In the genomic region with DNA sequence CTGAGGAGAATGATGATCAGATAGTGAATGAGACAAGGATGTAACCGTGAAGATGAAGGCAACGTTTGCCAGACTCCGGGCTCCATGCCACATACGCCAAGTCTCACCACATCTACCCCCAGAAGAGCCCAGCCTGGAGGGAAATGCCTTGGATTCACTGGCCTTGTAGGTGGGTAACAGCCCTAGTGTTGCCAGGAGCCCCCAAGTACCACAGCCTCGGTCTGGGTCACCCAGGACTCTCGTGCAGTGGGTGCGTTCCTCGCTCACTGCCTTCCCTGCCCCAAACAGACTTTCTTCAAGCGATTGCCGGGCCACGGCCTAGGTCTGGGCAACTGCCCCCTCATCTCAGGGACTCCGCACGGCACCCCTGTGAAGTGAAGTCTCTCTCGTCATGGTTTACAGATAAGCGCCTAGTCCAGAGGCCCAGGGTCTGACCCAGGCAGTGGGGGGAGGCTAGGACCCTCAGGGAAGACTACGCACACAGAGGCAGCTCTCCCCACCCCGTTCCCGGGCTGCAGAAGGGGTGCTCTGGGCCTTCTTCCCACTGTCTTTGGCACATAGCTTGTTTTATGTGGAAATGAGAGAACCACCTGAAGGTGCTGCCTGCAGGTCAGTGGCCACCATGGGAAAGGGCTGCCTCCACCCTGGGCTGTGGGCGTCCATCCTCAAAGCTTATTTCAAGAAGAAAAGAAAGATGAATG, we compare ENCODE assay signal across 14 cellular contexts.
"Had no signal": no experiment of that assay in that cellular context is flagged by ENCODE, and none has a peak within 500 bp of the region (broad histone marks: within the 10 kb centered on the region; RNA-seq: fewer than 3 reads in every experiment).

No MANE protein-coding gene starts in this region.

- H3K4me3 Mint-ChIP-seq: activated CD8-positive, alpha-beta memory T cell treated with anti-CD3 and anti-CD28 coated beads, Interleukin-2, amount 10 ng/mL, durations not matched to agents 7 days and 5 days; activated naive CD4-positive, alpha-beta T cell treated with anti-CD3 and anti-CD28 coated beads, Interleukin-2, amount 50 U/mL, for 24 hours; central memory CD8-positive, alpha-beta T cell; T-helper 17 cell had no signal

- H3K9me3 Mint-ChIP-seq: activated naive CD4-positive, alpha-beta T cell treated with anti-CD3 and anti-CD28 coated beads, Interleukin-2, amount 50 U/mL, for 24 hours; central memory CD8-positive, alpha-beta T cell; naive B cell had no signal

- DNase-seq: activated CD8-positive, alpha-beta memory T cell treated with anti-CD3 and anti-CD28 coated beads, Interleukin-2, amount 10 ng/mL, durations not matched to agents 7 days and 5 days; hypothalamus; midbrain; naive B cell; psoas muscle; stimulated activated CD4-positive, alpha-beta T cell treated with anti-CD3 and anti-CD28 coated beads, Interleukin-2, amount 100 ng/mL, for 48 hours; stimulated activated naive CD8-positive, alpha-beta T cell treated with anti-CD3 and anti-CD28 coated beads, Interleukin-15, Interleukin-2, amounts not matched to agents 100 U/mL and 50 U/mL, for 24 hours; testis had no signal

- H3K27ac Mint-ChIP-seq: activated CD8-positive, alpha-beta memory T cell treated with anti-CD3 and anti-CD28 coated beads, Interleukin-2, amount 10 ng/mL, durations not matched to agents 7 days and 5 days; activated naive CD4-positive, alpha-beta T cell treated with anti-CD3 and anti-CD28 coated beads, Interleukin-2, amount 50 U/mL, for 24 hours; T-helper 17 cell had no signal

- H3K36me3 Mint-ChIP-seq: activated CD8-positive, alpha-beta memory T cell treated with anti-CD3 and anti-CD28 coated beads, Interleukin-2, amount 10 ng/mL, durations not matched to agents 7 days and 5 days; activated naive CD4-positive, alpha-beta T cell treated with anti-CD3 and anti-CD28 coated beads, Interleukin-2, amount 50 U/mL, for 24 hours; naive B cell had no signal

- H3K9me3 ChIP-seq: body of pancreas, lower lobe of right lung, psoas muscle, testis, uterus had no signal

- H3K27ac ChIP-seq: body of pancreas, lower lobe of right lung, psoas muscle, testis, uterus had no signal

- H3K4me1 ChIP-seq: psoas muscle, testis, uterus had no signal

- H3K4me3 ChIP-seq: body of pancreas, lower lobe of right lung, psoas muscle, testis, uterus had no signal

- H3K27me3 Mint-ChIP-seq: activated naive CD4-positive, alpha-beta T cell treated with anti-CD3 and anti-CD28 coated beads, Interleukin-2, amount 50 U/mL, for 24 hours had no signal

- H3K4me1 Mint-ChIP-seq: activated CD8-positive, alpha-beta memory T cell treated with anti-CD3 and anti-CD28 coated beads, Interleukin-2, amount 10 ng/mL, durations not matched to agents 7 days and 5 days; activated naive CD4-positive, alpha-beta T cell treated with anti-CD3 and anti-CD28 coated beads, Interleukin-2, amount 50 U/mL, for 24 hours; naive B cell had no signal

- H3K36me3 ChIP-seq: lower lobe of right lung, uterus had no signal

- H3K27me3 ChIP-seq: body of pancreas, testis, uterus had no signal

- ATAC-seq: activated CD8-positive, alpha-beta memory T cell treated with anti-CD3 and anti-CD28 coated beads, Interleukin-2, amount 10 ng/mL, durations not matched to agents 7 days and 5 days; body of pancreas; psoas muscle; stimulated activated naive CD8-positive, alpha-beta T cell treated with anti-CD3 and anti-CD28 coated beads, Interleukin-15, Interleukin-2, amounts not matched to agents 100 U/mL and 50 U/mL, for 24 hours; T-helper 17 cell had no signal
